Comparison of ENCODE assay signal across 12 cellular contexts in the genomic region with DNA sequence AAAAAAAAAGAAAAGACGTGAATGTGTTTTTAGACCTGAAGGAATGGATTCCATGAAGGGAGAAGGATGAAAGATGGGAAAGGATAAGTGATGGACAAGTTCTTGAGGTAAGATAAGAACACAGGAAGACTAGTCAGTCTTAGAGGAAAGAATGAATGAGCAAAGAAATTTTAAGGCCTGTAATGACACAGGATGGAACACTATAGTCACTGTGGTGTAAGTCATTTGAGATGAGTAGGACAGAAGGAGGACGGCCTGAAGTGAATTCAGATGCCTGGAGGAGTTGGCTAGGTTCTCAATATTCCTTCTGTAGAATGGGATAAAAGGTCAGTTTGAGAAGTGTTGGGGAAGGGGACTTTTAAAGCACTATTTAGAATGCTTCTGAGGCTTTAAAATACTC. TPM values are rescaled to one million over a fixed set of nuclear protein-coding genes. Genes with fewer than 3 reads are reported as not detected.
A peak's percentile ranks its signal among the peaks of the same experiment; 100 is the strongest.
DNase-seq lines count a peak whose midpoint lies in the region; ATAC-seq and TF ChIP-seq lines count a peak whose summit lies in the region.
"Had no signal": no experiment of that assay in that cellular context is flagged by ENCODE, and none has a peak within 500 bp of the region (broad histone marks: within the 10 kb centered on the region; RNA-seq: fewer than 3 reads in every experiment).

No MANE protein-coding gene starts in this region.

- DNase-seq in H7 (no peak), OCI-LY7 (ENCODE audit: low spot score) (peak; percentile 29), nephron progenitor cell (no peak), SHP77 treated with DMSO at 0.1 percent for 48 hours (lab: John Stamatoyannopoulos, UW) (no peak)
- no peak for DNase-seq in central memory CD8-positive, alpha-beta T cell (ENCODE audit: low spot score in 2 of 2)
- no peak for DNase-seq in CD4-positive, alpha-beta T cell
- DNase-seq: effector memory CD8-positive, alpha-beta T cell; MV-4-11 had no signal

- H3K4me1 ChIP-seq in OCI-LY7 (ENCODE audit: insufficient read depth, low read length, poor library complexity, severe bottlenecking) = peaks cover 54% of the 10 kb centered on the region

- POLR2A ChIA-PET in OCI-LY7 (lab: Charles Lee) = interaction anchor here (0.7 to 3.4 kb wide), 7 partner anchors 9 to 39 kb away, joined by 3 to 13 read pairs (median 4); no protein-coding TSS in a partner anchor
- POLR2A ChIA-PET in CD4-positive, alpha-beta T cell (lab: Charles Lee) = no interaction called here

- peak; percentile 44 for TF ChIP-seq CTCF in OCI-LY7 (conservative IDR thresholded peaks at IDR 0.05; ENCODE audit: low read length)
- no peak for TF ChIP-seq CTCF in nephron progenitor cell (IDR thresholded peaks at IDR 0.05)
- TF ChIP-seq CTCF in CD4-positive, alpha-beta T cell (IDR thresholded peaks at IDR 0.05) = no peak

- peaks cover 36% of the 10 kb centered on the region for H3K4me1 Mint-ChIP-seq in central memory CD8-positive, alpha-beta T cell
- peaks cover 50% of the 10 kb centered on the region for H3K4me1 Mint-ChIP-seq in nephron progenitor cell
- H3K4me1 Mint-ChIP-seq in CD4-positive, alpha-beta T cell (ENCODE audit: low read depth) = peaks cover 37% of the 10 kb centered on the region

- peaks cover 11% of the 10 kb centered on the region for H3K36me3 Mint-ChIP-seq in central memory CD8-positive, alpha-beta T cell (ENCODE audit: insufficient read depth)
- peaks cover 29% of the 10 kb centered on the region for H3K36me3 Mint-ChIP-seq in nephron progenitor cell (ENCODE audit: low read depth)
- peaks cover 43% of the 10 kb centered on the region for H3K36me3 Mint-ChIP-seq in CD4-positive, alpha-beta T cell (ENCODE audit: low read depth)

- H3K27me3 ChIP-seq in H7 (ENCODE audit: control insufficient read depth, insufficient read depth, low read length) = no peaks in the 10 kb centered on the region
- H3K27me3 ChIP-seq in CD4-positive, alpha-beta T cell (ENCODE audit: control insufficient read depth, insufficient read depth, low read length) = no peaks in the 10 kb centered on the region
- H3K27me3 ChIP-seq: suprapubic skin had no signal

- H3K27me3 Mint-ChIP-seq in central memory CD8-positive, alpha-beta T cell = no peaks in the 10 kb centered on the region
- peaks cover 3% of the 10 kb centered on the region for H3K27me3 Mint-ChIP-seq in nephron progenitor cell (ENCODE audit: low read depth, poor library complexity)
- no peaks in the 10 kb centered on the region for H3K27me3 Mint-ChIP-seq in CD4-positive, alpha-beta T cell
- H3K27me3 Mint-ChIP-seq: effector memory CD8-positive, alpha-beta T cell had no signal

- H3K4me3 ChIP-seq in H7 (ENCODE audit: insufficient read depth, low read depth, low read length) (0 out of 2 replicates have a peak overlapping the region, but pooled peaks have one; percentile 0), OCI-LY7 (ENCODE audit: low read depth, low read length, poor library complexity, severe bottlenecking) (peak overlapping the region; percentile 90)
- H3K4me3 ChIP-seq: suprapubic skin had no signal

- no peak overlapping the region for H3K4me3 Mint-ChIP-seq in central memory CD8-positive, alpha-beta T cell
- H3K4me3 Mint-ChIP-seq in nephron progenitor cell = no peak overlapping the region
- H3K4me3 Mint-ChIP-seq in CD4-positive, alpha-beta T cell = no peak overlapping the region
- H3K4me3 Mint-ChIP-seq: effector memory CD8-positive, alpha-beta T cell had no signal

- intact Hi-C loops in OCI-LY7 (cut with micrococcal nuclease; ENCODE audit: unreplicated experiment) = no loop called here
- intact Hi-C loops in CD4-positive, alpha-beta T cell (cut with DNase I, micrococcal nuclease) = loop anchor here in 1 of 2 experiments (2.0 kb wide), 1 partner anchor 127 kb away; no protein-coding TSS in a partner anchor

- H3K79me2 ChIP-seq in OCI-LY7 (ENCODE audit: insufficient read depth, low read depth, low read length) = peaks cover 87% of the 10 kb centered on the region

- no peaks in the 10 kb centered on the region for H3K9me3 ChIP-seq in OCI-LY7 (ENCODE audit: low read length)
- H3K9me3 ChIP-seq in CD4-positive, alpha-beta T cell (ENCODE audit: control insufficient read depth, low read length) = no peaks in the 10 kb centered on the region
- H3K9me3 ChIP-seq: suprapubic skin had no signal

- no peak for ATAC-seq in central memory CD8-positive, alpha-beta T cell (replicated peaks; ENCODE audit: extremely low read depth, poor library complexity, severe bottlenecking)
- no peak for ATAC-seq in CD4-positive, alpha-beta T cell (ENCODE audit: poor library complexity)
- no peak for ATAC-seq in GM18867 (IDR thresholded peaks at IDR 0.05; ENCODE audit: unreplicated experiment)
- ATAC-seq: effector memory CD8-positive, alpha-beta T cell; left lobe of liver had no signal

- H3K9me3 Mint-ChIP-seq in central memory CD8-positive, alpha-beta T cell = no peaks in the 10 kb centered on the region
- H3K9me3 Mint-ChIP-seq in nephron progenitor cell = no peaks in the 10 kb centered on the region
- H3K9me3 Mint-ChIP-seq in CD4-positive, alpha-beta T cell = no peaks in the 10 kb centered on the region
- H3K9me3 Mint-ChIP-seq: effector memory CD8-positive, alpha-beta T cell had no signal

- peaks cover 61% of the 10 kb centered on the region for H4K20me1 ChIP-seq in OCI-LY7 (ENCODE audit: insufficient read depth, low read length)

- BruUV-seq in OCI-LY7 (replicated peaks; lab: Mats Ljungman, UMichigan) = no TSS peak

- peak overlapping the region; percentile 76 for H3K27ac Mint-ChIP-seq in central memory CD8-positive, alpha-beta T cell (ENCODE audit: low read depth)
- peak overlapping the region; percentile 93 for H3K27ac Mint-ChIP-seq in nephron progenitor cell
- no peak overlapping the region for H3K27ac Mint-ChIP-seq in CD4-positive, alpha-beta T cell

- H3K36me3 ChIP-seq in H7 (replicated peaks; ENCODE audit: control insufficient read depth, insufficient read depth, low read length) (peaks cover 25% of the 10 kb centered on the region), OCI-LY7 (ENCODE audit: insufficient read depth, low read length) (peaks cover 79% of the 10 kb centered on the region)

- no peak overlapping the region for H3K27ac ChIP-seq in OCI-LY7 (ENCODE audit: low read depth, low read length, poor library complexity, severe bottlenecking)
- H3K27ac ChIP-seq in CD4-positive, alpha-beta T cell (ENCODE audit: low read depth, low read length) = no peak overlapping the region
- H3K27ac ChIP-seq: suprapubic skin had no signal

- CTCF ChIA-PET in OCI-LY7 (lab: Charles Lee; ENCODE audit: unreplicated experiment) = no interaction called here
- CTCF ChIA-PET in CD4-positive, alpha-beta T cell (lab: Charles Lee) = no interaction called here

- no peak overlapping the region for H2AFZ ChIP-seq in OCI-LY7 (ENCODE audit: low read length)

- peak overlapping the region; percentile 98 for H3K4me2 ChIP-seq in OCI-LY7 (ENCODE audit: low read length)

- H3K9me2 ChIP-seq in OCI-LY7 (ENCODE audit: insufficient read depth, low read length) = no peaks in the 10 kb centered on the region

RNA-seq across cellular contexts. Expression of gene MSMO1, which starts 3.8 kb away (rescaled TPM):
- total RNA-seq in H7 (2014; rRNA removed; shearing (Covaris generic)) = 217 and 280 TPM in 2 replicates
- total RNA-seq in OCI-LY7 (2014; rRNA removed; shearing (Covaris generic)) = 36.3 and 41.6 TPM in 2 replicates
- 88.0 and 91.5 TPM in 2 replicates for total RNA-seq in OCI-LY7 (2022)
- 10 to 100 TPM; 13.3 to 15.1 TPM for total RNA-seq in CD4-positive, alpha-beta T cell

RNA-seq across cellular contexts. Expression of gene CPE, which starts 47.5 kb away (rescaled TPM):
- 23.2 and 32.6 TPM in 2 replicates for total RNA-seq in H7 (2014; rRNA removed; shearing (Covaris generic))
- total RNA-seq in OCI-LY7 (2014; rRNA removed; shearing (Covaris generic)) = not detected in 2 replicates
- total RNA-seq in OCI-LY7 (2022) = not detected in 2 replicates
- total RNA-seq in CD4-positive, alpha-beta T cell = not detected
- total RNA-seq: activated CD8-positive, alpha-beta memory T cell treated with anti-CD3 and anti-CD28 coated beads for 36 hours had no signal

Comparison
In these comparisons a context has a peak if more than half of its experiments do, and no peak if none do; other contexts are left out.
1. RNA of gene CPE, which starts 47.5 kb away (total RNA-seq): 23.2 to 32.6 TPM in H7; not detected in OCI-LY7 and not detected in CD4-positive, alpha-beta T cell; every median in the first group is over 10 times any median in the second.